In the genomic region with DNA sequence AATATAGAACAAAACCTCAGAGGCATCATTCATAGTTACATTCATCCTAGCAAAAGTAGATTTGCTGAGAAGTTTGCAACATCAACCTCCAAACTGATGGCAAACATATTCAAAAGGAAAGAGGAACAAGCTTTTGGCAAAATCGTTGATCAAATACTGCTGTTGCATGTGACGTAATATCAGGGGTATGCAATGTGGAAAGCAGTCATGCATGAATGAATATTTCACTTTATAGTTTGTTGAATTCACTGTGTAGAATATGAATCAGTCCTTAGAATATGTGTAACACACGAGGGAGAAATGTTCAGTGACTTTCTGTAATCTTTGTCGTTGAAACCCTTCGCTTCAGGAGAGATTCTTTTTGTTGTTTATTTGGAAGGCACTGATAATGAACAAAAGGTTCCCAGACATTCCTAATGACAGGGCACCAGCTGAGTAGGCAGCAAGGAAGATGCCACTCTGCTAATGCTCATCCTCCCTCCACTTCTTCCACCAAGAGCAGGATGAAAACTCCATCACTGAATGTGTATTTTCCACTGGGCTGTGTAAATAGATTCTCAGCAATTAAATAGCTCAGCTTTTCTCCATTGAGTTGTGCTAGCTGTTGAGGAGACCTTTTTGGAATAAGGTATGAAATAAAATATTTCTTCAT, we compare ENCODE assay signal across 15 cellular contexts.
DNase-seq lines count a peak whose midpoint lies in the region; ATAC-seq, FAIRE-seq and TF ChIP-seq lines count a peak whose summit lies in the region.
"Had no signal": no experiment of that assay in that cellular context is flagged by ENCODE, and none has a peak within 500 bp of the region (broad histone marks: within the 10 kb centered on the region; RNA-seq: fewer than 3 reads in every experiment).

No MANE protein-coding gene starts in this region.

- no peak for ATAC-seq in T-helper 17 cell
- ATAC-seq: natural killer cell had no signal

- H3K36me3 Mint-ChIP-seq in T-helper 17 cell (ENCODE audit: low read depth) = peaks cover 2% of the 10 kb centered on the region
- H3K36me3 Mint-ChIP-seq: activated naive CD4-positive, alpha-beta T cell treated with anti-CD3 and anti-CD28 coated beads, Interleukin-2, amount 10 ng/mL, durations not matched to agents 7 days and 5 days; natural killer cell had no signal

- no peak overlapping the region for H3K27ac ChIP-seq in tibial artery
- H3K27ac ChIP-seq: dorsolateral prefrontal cortex had no signal

- peaks cover 19% of the 10 kb centered on the region for H3K4me1 ChIP-seq in adipocyte (ENCODE audit: control insufficient read depth, insufficient read depth, low read length)
- peaks cover 0 to 19% (median 0%) of the 10 kb centered on the region in 4 donors for H3K4me1 ChIP-seq in tibial artery

- H3K4me1 Mint-ChIP-seq in T-helper 17 cell = no peaks in the 10 kb centered on the region
- H3K4me1 Mint-ChIP-seq: activated CD4-positive, alpha-beta T cell treated with anti-CD3 and anti-CD28 coated beads, Interleukin-2, amount 10 ng/mL, durations not matched to agents 7 days and 5 days; activated naive CD4-positive, alpha-beta T cell treated with anti-CD3 and anti-CD28 coated beads, Interleukin-2, amount 10 ng/mL, durations not matched to agents 7 days and 5 days had no signal

- DNase-seq in AG20443 (ENCODE audit: low spot score) (peak; percentile 69), LHCN-M2 (ENCODE audit: low read depth) (peak; percentile 52), adipocyte (ENCODE audit: low read depth) (peak; percentile 94), iris pigment epithelial cell (ENCODE audit: low read depth) (peak; percentile 66), T-helper 9 cell (no peak), tibial artery (no peak), T-helper 17 cell (no peak), GM12892 (ENCODE audit: insufficient read length) (no peak)
- DNase-seq: activated CD4-positive, alpha-beta T cell treated with anti-CD3 and anti-CD28 coated beads, Interleukin-2, amount 10 ng/mL, durations not matched to agents 7 days and 5 days; activated naive CD4-positive, alpha-beta T cell treated with anti-CD3 and anti-CD28 coated beads, Interleukin-2, amount 10 ng/mL, durations not matched to agents 7 days and 5 days; COR-L47; dorsolateral prefrontal cortex; natural killer cell; NCI-H2081 treated with DMSO at 0.1 percent for 48 hours; stimulated activated naive CD4-positive, alpha-beta T cell had no signal

- H3K27me3 ChIP-seq in adipocyte (replicated peaks; ENCODE audit: control insufficient read depth, insufficient read depth, low read length) (no peaks in the 10 kb centered on the region), tibial artery (no peaks in the 10 kb centered on the region)
- H3K27me3 ChIP-seq: dorsolateral prefrontal cortex had no signal

- no peak for TF ChIP-seq POLR2A in GM12892 (IDR thresholded peaks at IDR 0.05; ENCODE audit: low read depth, low read length)

- H3K36me3 ChIP-seq in adipocyte (ENCODE audit: control insufficient read depth, insufficient read depth, low read length, severe bottlenecking) = no peaks in the 10 kb centered on the region
- no peaks in the 10 kb centered on the region for H3K36me3 ChIP-seq in tibial artery

- FAIRE-seq in GM12892 (lab: Jason Lieb, UNC) = no peak

- H3K4me3 ChIP-seq in adipocyte (ENCODE audit: low read length) = peak overlapping the region; percentile 37
- H3K4me3 ChIP-seq in tibial artery = no peak overlapping the region
- H3K4me3 ChIP-seq: dorsolateral prefrontal cortex had no signal

- H3K27ac Mint-ChIP-seq in T-helper 17 cell = no peak overlapping the region
- H3K27ac Mint-ChIP-seq: activated CD4-positive, alpha-beta T cell treated with anti-CD3 and anti-CD28 coated beads, Interleukin-2, amount 10 ng/mL, durations not matched to agents 7 days and 5 days; activated naive CD4-positive, alpha-beta T cell treated with anti-CD3 and anti-CD28 coated beads, Interleukin-2, amount 10 ng/mL, durations not matched to agents 7 days and 5 days; natural killer cell had no signal

- H3K4me3 Mint-ChIP-seq in T-helper 17 cell = no peak overlapping the region
- H3K4me3 Mint-ChIP-seq: activated CD4-positive, alpha-beta T cell treated with anti-CD3 and anti-CD28 coated beads, Interleukin-2, amount 10 ng/mL, durations not matched to agents 7 days and 5 days; activated naive CD4-positive, alpha-beta T cell treated with anti-CD3 and anti-CD28 coated beads, Interleukin-2, amount 10 ng/mL, durations not matched to agents 7 days and 5 days; natural killer cell had no signal

- TF ChIP-seq CTCF in tibial artery (IDR thresholded peaks at IDR 0.05) = no peak

- intact Hi-C loops in tibial artery (cut with DNase I; ENCODE audit: low total_unique reads) = loop anchor here (5.0 kb wide), 1 partner anchor 988 kb away; no protein-coding TSS in a partner anchor

- H3K27me3 Mint-ChIP-seq in T-helper 17 cell = no peaks in the 10 kb centered on the region
- H3K27me3 Mint-ChIP-seq: activated CD4-positive, alpha-beta T cell treated with anti-CD3 and anti-CD28 coated beads, Interleukin-2, amount 10 ng/mL, durations not matched to agents 7 days and 5 days; activated naive CD4-positive, alpha-beta T cell treated with anti-CD3 and anti-CD28 coated beads, Interleukin-2, amount 10 ng/mL, durations not matched to agents 7 days and 5 days had no signal

- H3K9ac ChIP-seq in adipocyte (ENCODE audit: low read length) = no peak overlapping the region

- H3K9me3 ChIP-seq in adipocyte (ENCODE audit: control insufficient read depth, low read length) (no peaks in the 10 kb centered on the region), tibial artery (no peaks in the 10 kb centered on the region), T-helper 17 cell (ENCODE audit: control insufficient read depth, low read length, poor library complexity, severe bottlenecking) (no peaks in the 10 kb centered on the region)

Comparison
In these comparisons a context has a peak if more than half of its experiments do, and no peak if none do; other contexts are left out.
1. DNase-seq: peak in AG20443 (single experiment), LHCN-M2 (single experiment), adipocyte (single experiment) and iris pigment epithelial cell (single experiment); none in T-helper 9 cell (single experiment), tibial artery (0 of 2), T-helper 17 cell (0 of 3) and GM12892 (single experiment).